Comparison of ENCODE assay signal across 36 cellular contexts in genomic region chr9:136258786-136259516, GRCh38. TPM values are rescaled to one million over a fixed set of nuclear protein-coding genes. Genes with fewer than 3 reads are reported as not detected.
"Had no signal": no experiment of that assay in that cellular context is flagged by ENCODE, and none has a peak within 500 bp of the region (broad histone marks: within the 10 kb centered on the region; RNA-seq: fewer than 3 reads in every experiment).

No MANE protein-coding gene starts in this region.

- H3K4me1 Mint-ChIP-seq: immature natural killer cell; naive thymus-derived CD4-positive, alpha-beta T cell; nephron had no signal

- H3K36me3 Mint-ChIP-seq: immature natural killer cell; naive thymus-derived CD4-positive, alpha-beta T cell; neural progenitor cell; stimulated activated effector memory CD8-positive, alpha-beta T cell treated with anti-CD3 and anti-CD28 coated beads, Interleukin-12 subunit alpha, Interleukin-12 subunit beta, amount 100 ng/mL, for 72 hours had no signal

- H3K27ac Mint-ChIP-seq: immature natural killer cell; naive thymus-derived CD4-positive, alpha-beta T cell; nephron; neural progenitor cell; stimulated activated effector memory CD8-positive, alpha-beta T cell treated with anti-CD3 and anti-CD28 coated beads, Interleukin-12 subunit alpha, Interleukin-12 subunit beta, amount 100 ng/mL, for 72 hours had no signal

- H2AFZ ChIP-seq: neural progenitor cell had no signal

- FAIRE-seq: endothelial cell of umbilical vein had no signal

- H3K27me3 ChIP-seq: neural progenitor cell, right atrium auricular region, thyroid gland, vagina had no signal

- H3K27me3 Mint-ChIP-seq: naive thymus-derived CD4-positive, alpha-beta T cell had no signal

- H3K9ac ChIP-seq: neural progenitor cell had no signal

- H3K4me2 ChIP-seq: neural progenitor cell had no signal

- DNase-seq: dermis blood vessel endothelial cell; effector memory CD4-positive, alpha-beta T cell; foreskin keratinocyte; heart right ventricle; hippocampal formation; immature natural killer cell; mesenchymal stem cell; midbrain; naive thymus-derived CD4-positive, alpha-beta T cell; nucleus accumbens; sigmoid colon; stimulated activated CD4-positive, alpha-beta T cell treated with anti-CD3 and anti-CD28 coated beads, Interleukin-2, amount 100 ng/mL, for 24 hours; stimulated activated CD4-positive, alpha-beta T cell treated with anti-CD3 and anti-CD28 coated beads, Interleukin-4, amount 100 ng/mL, for 24 hours; stimulated activated naive CD4-positive, alpha-beta T cell treated with Interleukin-2 at 50 U/mL for 16 hours; stomach; thyroid gland; trophoblast cell had no signal

- H3K36me3 ChIP-seq: esophagus muscularis mucosa, gastroesophageal sphincter, heart right ventricle, left lung, neural progenitor cell, prostate gland, right atrium auricular region, sigmoid colon, stomach, thyroid gland, vagina had no signal

- H3K4me3 ChIP-seq: coronary artery, esophagus muscularis mucosa, gastroesophageal sphincter, heart right ventricle, left lung, neural progenitor cell, prostate gland, right atrium auricular region, sigmoid colon, stomach, thyroid gland, vagina had no signal

- H3K4me1 ChIP-seq: foreskin keratinocyte, gastroesophageal sphincter, left lung, prostate gland, sigmoid colon, stomach, thyroid gland, vagina had no signal

- H3K27ac ChIP-seq: coronary artery, esophagus muscularis mucosa, foreskin keratinocyte, gastroesophageal sphincter, heart right ventricle, left lung, neural progenitor cell, prostate gland, right atrium auricular region, sigmoid colon, stomach, thyroid gland, vagina had no signal

- H3K9me3 Mint-ChIP-seq: immature natural killer cell; naive thymus-derived CD4-positive, alpha-beta T cell; nephron; neural progenitor cell; stimulated activated effector memory CD8-positive, alpha-beta T cell treated with anti-CD3 and anti-CD28 coated beads, Interleukin-12 subunit alpha, Interleukin-12 subunit beta, amount 100 ng/mL, for 72 hours had no signal

- H3K9me3 ChIP-seq: esophagus muscularis mucosa, gastroesophageal sphincter, heart right ventricle, left lung, prostate gland, right atrium auricular region, sigmoid colon, stomach, thyroid gland, vagina had no signal

- ATAC-seq: foreskin keratinocyte; gastroesophageal sphincter; heart right ventricle; left lung; naive thymus-derived CD4-positive, alpha-beta T cell; stimulated activated effector memory CD8-positive, alpha-beta T cell treated with anti-CD3 and anti-CD28 coated beads, Interleukin-12 subunit alpha, Interleukin-12 subunit beta, amount 100 ng/mL, for 72 hours had no signal

- H3K4me3 Mint-ChIP-seq: immature natural killer cell; naive thymus-derived CD4-positive, alpha-beta T cell; nephron; neural progenitor cell; stimulated activated effector memory CD8-positive, alpha-beta T cell treated with anti-CD3 and anti-CD28 coated beads, Interleukin-12 subunit alpha, Interleukin-12 subunit beta, amount 100 ng/mL, for 72 hours had no signal

RNA-seq across cellular contexts. Expression of gene CCDC187, which starts 44.9 kb away (rescaled TPM):
- total RNA-seq: dermis blood vessel endothelial cell, endothelial cell of umbilical vein, esophagus muscularis mucosa, fibroblast of lung, foreskin keratinocyte, gastroesophageal sphincter, lung microvascular endothelial cell, osteocyte, right atrium auricular region, sigmoid colon, subcutaneous adipose tissue, vagina had no signal
- polyA plus RNA-seq: endothelial cell of umbilical vein; fibroblast of lung; immature natural killer cell; naive thymus-derived CD4-positive, alpha-beta T cell had no signal

RNA-seq across cellular contexts. Expression of gene LHX3, which starts 54.0 kb away (rescaled TPM):
- total RNA-seq: dermis blood vessel endothelial cell, endothelial cell of umbilical vein, epithelial cell of proximal tubule, esophagus muscularis mucosa, fibroblast of lung, foreskin keratinocyte, gastroesophageal sphincter, heart right ventricle, left lung, lung microvascular endothelial cell, mucosa of gallbladder, osteocyte, sigmoid colon, skeletal muscle tissue, stomach, subcutaneous adipose tissue, thyroid gland, ureter, vagina had no signal
- polyA plus RNA-seq: endothelial cell of umbilical vein; fibroblast of lung; foreskin keratinocyte; heart right ventricle; immature natural killer cell; naive thymus-derived CD4-positive, alpha-beta T cell; sigmoid colon; stomach had no signal
